In genomic region chr12:121466800-121467637, GRCh38 we compare ENCODE assay signal across 8 cellular contexts.
A peak's percentile ranks its signal among the peaks of the same experiment; 100 is the strongest.
DNase-seq lines count a peak whose midpoint lies in the region; ATAC-seq, FAIRE-seq and TF ChIP-seq lines count a peak whose summit lies in the region.

No MANE protein-coding gene starts in this region.

- no peaks in the 10 kb centered on the region for H3K9me3 ChIP-seq in SJCRH30 (replicated peaks)
- H3K9me3 ChIP-seq in pancreas = no peaks in the 10 kb centered on the region
- no peaks in the 10 kb centered on the region for H3K9me3 ChIP-seq in thyroid gland

- CTCF ChIA-PET in activated naive CD4-positive, alpha-beta T cell treated with anti-CD3 and anti-CD28 coated beads, Interleukin-2, amount 10 ng/mL, durations not matched to agents 7 days and 5 days (lab: Charles Lee) = interaction anchor here (1.2 kb wide), 1 partner anchor 10 kb away, joined by 5 read pairs; no protein-coding TSS in a partner anchor

- no peaks in the 10 kb centered on the region for H3K9me3 Mint-ChIP-seq in activated naive CD4-positive, alpha-beta T cell treated with anti-CD3 and anti-CD28 coated beads, Interleukin-2, amount 10 ng/mL, durations not matched to agents 7 days and 5 days

- H3K4me1 Mint-ChIP-seq in activated naive CD4-positive, alpha-beta T cell treated with anti-CD3 and anti-CD28 coated beads, Interleukin-2, amount 10 ng/mL, durations not matched to agents 7 days and 5 days = peaks cover 36% of the 10 kb centered on the region

- H3K4me1 ChIP-seq in SJCRH30 = peaks cover 3% of the 10 kb centered on the region; the same call in 1 of the 2 replicates
- peaks cover 0 to 9% (median 7%) of the 10 kb centered on the region in 3 donors for H3K4me1 ChIP-seq in pancreas
- H3K4me1 ChIP-seq in thyroid gland = peaks cover 20 to 52% of the 10 kb centered on the region in 2 donors

- peak; percentile 93 to 95 (median 94) for ATAC-seq in pancreas

- peaks cover 2% of the 10 kb centered on the region; the same call in 1 of the 2 replicates for H3K36me3 ChIP-seq in SJCRH30
- H3K36me3 ChIP-seq in pancreas = no peaks in the 10 kb centered on the region
- H3K36me3 ChIP-seq in thyroid gland = no peaks in the 10 kb centered on the region

- peaks cover 18% of the 10 kb centered on the region for H3K36me3 Mint-ChIP-seq in activated naive CD4-positive, alpha-beta T cell treated with anti-CD3 and anti-CD28 coated beads, Interleukin-2, amount 10 ng/mL, durations not matched to agents 7 days and 5 days

- peak; percentile 74; the same call in 1 of the 2 replicates for TF ChIP-seq POLR2A in H54 (IDR thresholded peaks at IDR 0.05; ENCODE audit: low read depth, low read length)
- peak; percentile 51 to 57 for TF ChIP-seq POLR2A in thyroid gland (IDR thresholded peaks at IDR 0.05)

- TF ChIP-seq CTCF in pancreas (IDR thresholded peaks at IDR 0.05) (no peak), thyroid gland (IDR thresholded peaks at IDR 0.05) (no peak)

- H3K27ac ChIP-seq in SJCRH30 (no peak overlapping the region; the same call in 1 of the 2 replicates), pancreas (peak overlapping the region in 3 of 4 donors; percentile 52 to 74 (median 72)), thyroid gland (peak overlapping the region in 1 of 3 donors; percentile 56)

- DNase-seq in GDM1 (lab: John Stamatoyannopoulos, UW) (peak; percentile 93), H54 (ENCODE audit: insufficient read length, low spot score) (peak; percentile 92), LoVo (ENCODE audit: low spot score) (peak; percentile 96), SJCRH30 (peak; percentile 87 to 90), head of caudate nucleus (peak; percentile 66 to 95 (median 89)), pancreas (peak; percentile 91 to 96 (median 92)), thyroid gland (peak; percentile 92)
- DNase-seq in activated naive CD4-positive, alpha-beta T cell treated with anti-CD3 and anti-CD28 coated beads, Interleukin-2, amount 10 ng/mL, durations not matched to agents 7 days and 5 days = peak; percentile 92

- peak overlapping the region; percentile 94 for H3K4me3 ChIP-seq in SJCRH30
- H3K4me3 ChIP-seq in pancreas = peak overlapping the region; percentile 42 to 65 (median 62)
- peak overlapping the region in 1 of 3 donors; percentile 54 for H3K4me3 ChIP-seq in thyroid gland (replicated peaks in 1 of 3)

- peaks cover 4% of the 10 kb centered on the region for H3K27me3 Mint-ChIP-seq in activated naive CD4-positive, alpha-beta T cell treated with anti-CD3 and anti-CD28 coated beads, Interleukin-2, amount 10 ng/mL, durations not matched to agents 7 days and 5 days

- H3K27me3 ChIP-seq in SJCRH30 (no peaks in the 10 kb centered on the region), pancreas (no peaks in the 10 kb centered on the region), thyroid gland (no peaks in the 10 kb centered on the region)

- FAIRE-seq in H54 (lab: Jason Lieb, UNC) (no peak), pancreas (lab: Jason Lieb, UNC) (no peak)

- H3K4me3 Mint-ChIP-seq in activated naive CD4-positive, alpha-beta T cell treated with anti-CD3 and anti-CD28 coated beads, Interleukin-2, amount 10 ng/mL, durations not matched to agents 7 days and 5 days = peak overlapping the region; percentile 40

- intact Hi-C loops in head of caudate nucleus (cut with DNase I) = no loop called here
- intact Hi-C loops in pancreas (cut with DNase I) = no loop called here
- intact Hi-C loops in thyroid gland (cut with DNase I) = no loop called here

- no peak overlapping the region for H3K27ac Mint-ChIP-seq in activated naive CD4-positive, alpha-beta T cell treated with anti-CD3 and anti-CD28 coated beads, Interleukin-2, amount 10 ng/mL, durations not matched to agents 7 days and 5 days

- WGBS in pancreas, 2 donors = 0% methylated on average over 76 to 138 of the region's 138 CpGs
- WGBS in thyroid gland, 2 donors = 0% methylated on average over 1 to 2 of the region's 138 CpGs
